ENCODE assay signal across 16 cellular contexts in the genomic region with DNA sequence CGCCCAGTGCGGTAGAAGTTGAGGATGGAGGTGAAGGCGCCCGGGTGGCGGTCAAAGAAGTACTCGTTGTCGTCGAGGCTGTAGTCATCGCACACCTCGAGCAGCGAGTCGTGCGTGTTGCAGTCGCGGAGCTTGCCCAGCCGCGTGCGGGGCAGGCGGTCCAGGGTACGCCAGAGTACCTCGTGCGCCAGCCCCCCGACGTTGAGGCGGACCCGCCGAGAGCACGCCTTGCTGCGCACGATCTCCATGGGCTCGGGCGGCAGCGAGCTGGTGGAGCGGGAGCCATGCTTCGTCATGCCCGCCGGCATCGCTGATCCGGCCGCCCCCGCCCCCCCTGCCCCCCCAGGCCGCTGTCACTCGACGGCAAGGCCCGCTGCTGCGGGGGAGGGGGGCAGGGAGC. TPM values are rescaled to one million over a fixed set of nuclear protein-coding genes. Genes with fewer than 3 reads are reported as not detected.
DNase-seq lines count a peak whose midpoint lies in the region; ATAC-seq, FAIRE-seq and TF ChIP-seq lines count a peak whose summit lies in the region.
"Had no signal": no experiment of that assay in that cellular context is flagged by ENCODE, and none has a peak within 500 bp of the region (broad histone marks: within the 10 kb centered on the region; RNA-seq: fewer than 3 reads in every experiment).

No MANE protein-coding gene starts in this region.

- H2BK15ac ChIP-seq in H1 (ENCODE audit: low read length) (no peak overlapping the region), neuronal stem cell (ENCODE audit: low read length) (no peak overlapping the region)

- no peaks in the 10 kb centered on the region for H3K79me2 ChIP-seq in H1 (ENCODE audit: control insufficient read depth in 1 of 2, insufficient read depth in 2 of 2, low read length in 2 of 2)

- H2BK120ac ChIP-seq in H1 (replicated peaks; ENCODE audit: low read depth, low read length) (no peak overlapping the region), neuronal stem cell (ENCODE audit: low read depth, low read length) (no peak overlapping the region)

- H3K36me3 Mint-ChIP-seq in stimulated activated effector memory CD8-positive, alpha-beta T cell treated with anti-CD3 and anti-CD28 coated beads, Interleukin-12 subunit alpha, Interleukin-12 subunit beta, amount 100 ng/mL, for 72 hours: no peaks in the 10 kb centered on the region

- peak overlapping the region in 1 of 2 experiments; percentile 97; a peak in 3 of 4 replicates for H3K4me2 ChIP-seq in H1 (ENCODE audit: insufficient read depth in 1 of 2, low read depth in 2 of 2, low read length in 2 of 2)
- no peak overlapping the region for H3K4me2 ChIP-seq in neuronal stem cell (ENCODE audit: insufficient read depth, low read length, poor library complexity, severe bottlenecking)

- no peak overlapping the region for H3K4me3 Mint-ChIP-seq in stimulated activated effector memory CD8-positive, alpha-beta T cell treated with anti-CD3 and anti-CD28 coated beads, Interleukin-12 subunit alpha, Interleukin-12 subunit beta, amount 100 ng/mL, for 72 hours
- H3K4me3 Mint-ChIP-seq: CD4-positive, alpha-beta T cell had no signal

- H3K14ac ChIP-seq in H1 (ENCODE audit: insufficient read length) (no peak overlapping the region), neuronal stem cell (ENCODE audit: low read length) (peak overlapping the region; percentile 79)

- no peak overlapping the region for H2BK20ac ChIP-seq in H1 (ENCODE audit: low read length)

- H3K18ac ChIP-seq in H1 (ENCODE audit: extremely low read depth, low read length) (no peak overlapping the region; the same call in 1 of the 2 replicates), neuronal stem cell (ENCODE audit: low read length) (peak overlapping the region; percentile 39)

- WGBS in H1 (ENCODE audit: extremely low coverage in 1 of 2, insufficient coverage in 1 of 2, insufficient read length in 1 of 2, insufficient replicate concordance in 2 of 2, low coverage in 1 of 2, low lambda C conversion rate in 2 of 2, missing lambda C conversion rate in 1 of 2), 2 experiments: 91% methylated on average over 16 of the region's 46 CpGs; no CpG with 5 or more reads in 1 of the 2 experiments
- no CpG with 5 or more reads among the region's 46 CpGs for WGBS in neuronal stem cell (ENCODE audit: extremely low coverage in 2 of 2, insufficient read length in 2 of 2, insufficient replicate concordance in 1 of 2), 2 donors

- H2BK12ac ChIP-seq in H1 (ENCODE audit: low read depth, low read length): 0 out of 2 replicates have a peak overlapping the region, but pooled peaks have one; percentile 9
- H2BK12ac ChIP-seq in neuronal stem cell (ENCODE audit: low read length): no peak overlapping the region

- peaks cover 6% of the 10 kb centered on the region; the same call in 1 of the 2 replicates for H3K23me2 ChIP-seq in H1 (ENCODE audit: low read depth, low read length)

- 0 out of 2 replicates have a peak overlapping the region, but pooled peaks have one; percentile 2 for H3K4me3 ChIP-seq in MG63
- H3K4me3 ChIP-seq in H1 (ENCODE audit: extremely low read depth in 1 of 4, insufficient read depth in 2 of 4, low read depth in 3 of 4, low read length in 4 of 4): peak overlapping the region in 1 of 4 experiments; percentile 75; a peak in 2 of 8 replicates
- no peak overlapping the region for H3K4me3 ChIP-seq in neuronal stem cell (ENCODE audit: low read length in 2 of 2)
- H3K4me3 ChIP-seq in thoracic aorta: peak overlapping the region; percentile 68

- H3K27ac Mint-ChIP-seq in stimulated activated effector memory CD8-positive, alpha-beta T cell treated with anti-CD3 and anti-CD28 coated beads, Interleukin-12 subunit alpha, Interleukin-12 subunit beta, amount 100 ng/mL, for 72 hours: no peak overlapping the region
- H3K27ac Mint-ChIP-seq: CD4-positive, alpha-beta T cell had no signal

- no peaks in the 10 kb centered on the region for H3K27me3 ChIP-seq in MG63
- peaks cover 0 to 12% (median 9%) of the 10 kb centered on the region in 4 experiments; a peak in 5 of 7 replicates for H3K27me3 ChIP-seq in H1 (replicated peaks in 1 of 4; ENCODE audit: control insufficient read depth in 3 of 4, extremely low read depth in 1 of 4, insufficient read depth in 3 of 4, low read length in 3 of 4)
- peaks cover 0 to 17% (median 14%) of the 10 kb centered on the region in 3 experiments for H3K27me3 ChIP-seq in neuronal stem cell (ENCODE audit: control insufficient read depth in 3 of 3, insufficient read depth in 3 of 3, low read depth in 1 of 3, low read length in 3 of 3)
- peaks cover 4% of the 10 kb centered on the region for H3K27me3 ChIP-seq in thoracic aorta (replicated peaks; ENCODE audit: insufficient read depth)

- no peak for TF ChIP-seq EP300 in H1 (IDR thresholded peaks at IDR 0.05; ENCODE audit: borderline replicate concordance in 1 of 2, low read depth in 2 of 2, low read length in 2 of 2)

- no peak for TF ChIP-seq RAD21 in H1 (IDR thresholded peaks at IDR 0.05 in 1 of 2, conservative IDR thresholded peaks at IDR 0.05 in 1 of 2; ENCODE audit: low read depth in 2 of 2, low read length in 2 of 2)

- H3K56ac ChIP-seq in H1 (replicated peaks; ENCODE audit: insufficient read length, low read depth, low read length): no peak overlapping the region

- no peaks in the 10 kb centered on the region for H3K9me3 ChIP-seq in MG63
- H3K9me3 ChIP-seq in H1 (ENCODE audit: insufficient read depth in 2 of 2, low read depth in 1 of 2, low read length in 1 of 2): no peaks in the 10 kb centered on the region; a peak in 1 of 4 replicates
- H3K9me3 ChIP-seq in neuronal stem cell (replicated peaks in 1 of 2; ENCODE audit: control insufficient read depth in 2 of 2, insufficient read depth in 1 of 2, low read depth in 1 of 2, low read length in 2 of 2): no peaks in the 10 kb centered on the region
- H3K9me3 ChIP-seq in thoracic aorta: no peaks in the 10 kb centered on the region

- POLR2A ChIA-PET in H1 (lab: Charles Lee; ENCODE audit: partially characterized antibody): interaction anchor here (0.8 to 1.3 kb wide), 2 partner anchors 35 to 80 kb away, joined by 3 read pairs; no protein-coding TSS in a partner anchor

- H4K91ac ChIP-seq in H1 (replicated peaks; ENCODE audit: insufficient read length, low read length) (no peak overlapping the region), neuronal stem cell (ENCODE audit: low read depth, low read length, poor library complexity) (no peak overlapping the region)

- H3K79me1 ChIP-seq in H1 (ENCODE audit: low read depth, low read length): no peaks in the 10 kb centered on the region
- peaks cover 3% of the 10 kb centered on the region for H3K79me1 ChIP-seq in neuronal stem cell (ENCODE audit: low read depth, low read length)

- H4K8ac ChIP-seq in H1 (ENCODE audit: extremely low read depth, insufficient read depth, low read length) (no peak overlapping the region), neuronal stem cell (ENCODE audit: low read depth, low read length) (no peak overlapping the region)

- ATAC-seq in thoracic aorta (ENCODE audit: insufficient number of reproducible peaks, low FRiP score, low read depth): no peak
- ATAC-seq in stimulated activated effector memory CD8-positive, alpha-beta T cell treated with anti-CD3 and anti-CD28 coated beads, Interleukin-12 subunit alpha, Interleukin-12 subunit beta, amount 100 ng/mL, for 72 hours: no peak
- no peak for ATAC-seq in HG02840 (IDR thresholded peaks at IDR 0.05; ENCODE audit: low FRiP score, unreplicated experiment)

- H3K9ac ChIP-seq in H1 (replicated peaks in 1 of 4; ENCODE audit: extremely low read depth in 1 of 4, low read depth in 3 of 4, low read length in 3 of 4): no peak overlapping the region
- H3K9ac ChIP-seq in neuronal stem cell (ENCODE audit: low read depth, low read length, poor library complexity): no peak overlapping the region

- H2AFZ ChIP-seq in H1 (ENCODE audit: low read length): no peak overlapping the region
- no peak overlapping the region for H2AFZ ChIP-seq in neuronal stem cell (ENCODE audit: low read length)

- H2AK5ac ChIP-seq in H1 (ENCODE audit: low read depth, low read length) (no peak overlapping the region), neuronal stem cell (ENCODE audit: low read depth, low read length) (no peak overlapping the region)

- no peak for DNase-seq in MG63
- no peak for DNase-seq in H1 (ENCODE audit: low read depth in 1 of 2, low spot score in 2 of 2)
- DNase-seq in neuronal stem cell (ENCODE audit: low spot score): no peak
- DNase-seq in thoracic aorta (ENCODE audit: low spot score): no peak
- no peak for DNase-seq in stimulated activated effector memory CD8-positive, alpha-beta T cell treated with anti-CD3 and anti-CD28 coated beads, Interleukin-12 subunit alpha, Interleukin-12 subunit beta, amount 100 ng/mL, for 72 hours (ENCODE audit: low spot score in 2 of 2)
- no peak for DNase-seq in SKM-1 treated with dmso at 0.1 percent for 144 hours (lab: John Stamatoyannopoulos, UW; ENCODE audit: unreplicated experiment)
- no peak for DNase-seq in GM19238 (ENCODE audit: insufficient read length, low spot score)
- DNase-seq: cortex of kidney, foreskin keratinocyte, NCI-H1105, NCI-H187 treated with DMSO at 0.1 percent for 48 hours, NCI-H524 had no signal

- TF ChIP-seq POLR2A in H1 (IDR thresholded peaks at IDR 0.05; ENCODE audit: control extremely low read depth in 1 of 2, low read depth in 2 of 2, low read length in 2 of 2): no peak

- no peak overlapping the region for H4K5ac ChIP-seq in H1 (ENCODE audit: insufficient read length, low read depth, low read length)

- H2BK5ac ChIP-seq in H1 (ENCODE audit: low read depth, low read length) (no peak overlapping the region), neuronal stem cell (ENCODE audit: low read length) (no peak overlapping the region)

- no peak overlapping the region for H3K4ac ChIP-seq in H1 (replicated peaks; ENCODE audit: insufficient read length, low read depth, low read length)
- no peak overlapping the region for H3K4ac ChIP-seq in neuronal stem cell (ENCODE audit: low read length)

- no peak overlapping the region for H3K27ac ChIP-seq in H1 (ENCODE audit: low read depth, low read length)
- no peak overlapping the region for H3K27ac ChIP-seq in neuronal stem cell (replicated peaks; ENCODE audit: low read length)
- H3K27ac ChIP-seq in thoracic aorta: no peak overlapping the region
- H3K27ac ChIP-seq: foreskin keratinocyte had no signal

- no peak for TF ChIP-seq CTCF in H1 (IDR thresholded peaks at IDR 0.05; ENCODE audit: control extremely low read depth in 1 of 3, insufficient read depth in 1 of 3, low read depth in 1 of 3, low read length in 3 of 3)
- TF ChIP-seq CTCF in thoracic aorta (IDR thresholded peaks at IDR 0.05): no peak

- H3K36me3 ChIP-seq in MG63 (peaks cover 51% of the 10 kb centered on the region), H1 (ENCODE audit: control insufficient read depth in 2 of 4, insufficient read depth in 4 of 4, low read length in 3 of 4) (no peaks in the 10 kb centered on the region), neuronal stem cell (replicated peaks in 1 of 2; ENCODE audit: control insufficient read depth in 2 of 2, insufficient read depth in 2 of 2, low read length in 2 of 2) (no peaks in the 10 kb centered on the region), thoracic aorta (no peaks in the 10 kb centered on the region)

- CTCF ChIA-PET in H1 (lab: Charles Lee; ENCODE audit: partially characterized antibody): interaction anchor here (1.6 to 8.5 kb wide), 5 partner anchors 26 to 146 kb away, joined by 4 to 126 read pairs (median 70); no protein-coding TSS in a partner anchor

- no peaks in the 10 kb centered on the region for H3K9me3 Mint-ChIP-seq in stimulated activated effector memory CD8-positive, alpha-beta T cell treated with anti-CD3 and anti-CD28 coated beads, Interleukin-12 subunit alpha, Interleukin-12 subunit beta, amount 100 ng/mL, for 72 hours
- H3K9me3 Mint-ChIP-seq: CD4-positive, alpha-beta T cell had no signal

- peaks cover 0 to 5% of the 10 kb centered on the region in 2 experiments for H4K20me1 ChIP-seq in H1 (replicated peaks in 1 of 2; ENCODE audit: control insufficient read depth in 1 of 2, insufficient read depth in 2 of 2, low read length in 2 of 2)

- H3K4me1 ChIP-seq in H1 (replicated peaks in 1 of 4; ENCODE audit: control insufficient read depth in 3 of 4, insufficient read depth in 4 of 4, low read length in 3 of 4): peaks cover 0 to 5% (median under 1%) of the 10 kb centered on the region in 4 experiments; a peak in 2 of 7 replicates
- H3K4me1 ChIP-seq in neuronal stem cell (ENCODE audit: control insufficient read depth in 2 of 2, insufficient read depth in 1 of 2, low read depth in 1 of 2, low read length in 2 of 2): peaks cover 0 to 2% of the 10 kb centered on the region in 2 donors
- H3K4me1 ChIP-seq in thoracic aorta (ENCODE audit: control insufficient read depth in 1 of 2, low read depth in 2 of 2): peaks cover 16% of the 10 kb centered on the region in 2 donors
- H3K4me1 ChIP-seq: foreskin keratinocyte had no signal

- no peak for FAIRE-seq in H1 (lab: Jason Lieb, UNC)
- FAIRE-seq: GM12891, small intestine had no signal

- H3K23ac ChIP-seq in H1 (ENCODE audit: insufficient read length) (no peak overlapping the region), neuronal stem cell (ENCODE audit: low read depth, low read length, poor library complexity) (peak overlapping the region; percentile 89)

- peaks cover 9% of the 10 kb centered on the region for H3K4me1 Mint-ChIP-seq in stimulated activated effector memory CD8-positive, alpha-beta T cell treated with anti-CD3 and anti-CD28 coated beads, Interleukin-12 subunit alpha, Interleukin-12 subunit beta, amount 100 ng/mL, for 72 hours

RNA-seq across cellular contexts. Expression of a gene that starts 0.3 kb away (rescaled TPM):
- total RNA-seq in MG63 (2014; rRNA removed; shearing (Covaris generic); ENCODE audit: low replicate concordance): 6.5 and 7.0 TPM in 2 replicates
- 0.58 and 0.59 TPM in 2 replicates for total RNA-seq in H1 (2021; fragmentation: NEBNext Ultra II Directional; extraction: Animal tissue kit (Norgen Biotek cat#: 25700))
- polyA plus RNA-seq in H1 (2011; rRNA removed): 0.47 and 0.67 TPM in 2 replicates
- polyA plus RNA-seq in H1 (2011; cell fraction: cytosol; rRNA removed): 0.56 TPM
- polyA plus RNA-seq in H1 (2011; cell fraction: nucleus; rRNA removed): 1.0 TPM
- 0.54 to 4.4 TPM (median 0.65 TPM) in 4 replicates for polyA plus RNA-seq in H1 (2012, experiment 1 of 2)
- 0.12 TPM for polyA plus RNA-seq in H1 (2012, experiment 2 of 2)
- 0.28 TPM for polyA plus RNA-seq in H1 (2013, experiment 1 of 2)
- 0.35 TPM for polyA plus RNA-seq in H1 (2013, experiment 2 of 2)
- polyA minus RNA-seq in H1 (2011; rRNA and poly(A)+ RNA removed): 1.7 and 6.4 TPM in 2 replicates
- polyA minus RNA-seq in H1 (2011; cell fraction: cytosol; rRNA and poly(A)+ RNA removed): 1.4 TPM
- 1.7 TPM for polyA minus RNA-seq in H1 (2011; cell fraction: nucleus; rRNA and poly(A)+ RNA removed)
- 0.52 TPM for polyA plus RNA-seq in neuronal stem cell (2013, experiment 1 of 2)
- polyA plus RNA-seq in neuronal stem cell (2013, experiment 2 of 2): 0.51 TPM
- 1 to 10 TPM; 1.4 to 2.3 TPM for total RNA-seq in thoracic aorta
- total RNA-seq: foreskin keratinocyte had no signal
- polyA plus RNA-seq: foreskin keratinocyte had no signal

Comparison
In these comparisons a context has a peak if more than half of its experiments do, and no peak if none do; other contexts are left out.
1. H3K4me3 ChIP-seq: peak in MG63 (single experiment) and thoracic aorta (single experiment); none in neuronal stem cell (0 of 2).